In genomic region chr9:137666505-137666809, GRCh38 we compare ENCODE assay signal across 17 cellular contexts. TPM values are rescaled to one million over a fixed set of nuclear protein-coding genes. Genes with fewer than 3 reads are reported as not detected.
DNase-seq lines count a peak whose midpoint lies in the region; ATAC-seq, FAIRE-seq and TF ChIP-seq lines count a peak whose summit lies in the region.
"Had no signal": no experiment of that assay in that cellular context is flagged by ENCODE, and none has a peak within 500 bp of the region (broad histone marks: within the 10 kb centered on the region; RNA-seq: fewer than 3 reads in every experiment).

No MANE protein-coding gene starts in this region.

- H2AFZ ChIP-seq in GM23338: no peak overlapping the region

- no peak for FAIRE-seq in small intestine (lab: Jason Lieb, UNC)
- FAIRE-seq: HTR-8/SVneo had no signal

- H3K27me3 ChIP-seq in GM23338 (ENCODE audit: insufficient read depth) (no peaks in the 10 kb centered on the region), esophagus squamous epithelium (no peaks in the 10 kb centered on the region), small intestine (ENCODE audit: control insufficient read depth in 2 of 2, insufficient read depth in 2 of 2, low read length in 2 of 2) (no peaks in the 10 kb centered on the region)
- H3K27me3 ChIP-seq: breast epithelium had no signal

- H3K4me3 Mint-ChIP-seq in GM23338: peak overlapping the region; percentile 41; the same call in 2 of the 3 replicates
- H3K4me3 Mint-ChIP-seq: activated CD8-positive, alpha-beta T cell treated with anti-CD3 and anti-CD28 coated beads, Interleukin-2, amount 10 ng/mL, durations not matched to agents 7 days and 5 days had no signal

- peaks cover 70% of the 10 kb centered on the region for H3K4me1 ChIP-seq in GM23338 (ENCODE audit: insufficient read depth)
- peaks cover 23% of the 10 kb centered on the region for H3K4me1 ChIP-seq in mesodermal cell (ENCODE audit: control insufficient read depth, insufficient read depth, low read length, poor library complexity, severe bottlenecking)
- peaks cover 4 to 32% (median 13%) of the 10 kb centered on the region in 3 donors for H3K4me1 ChIP-seq in esophagus squamous epithelium
- peaks cover 0 to 2% of the 10 kb centered on the region in 2 donors for H3K4me1 ChIP-seq in small intestine (ENCODE audit: control insufficient read depth in 2 of 2, insufficient read depth in 1 of 2, low read depth in 1 of 2, low read length in 1 of 2)
- H3K4me1 ChIP-seq: breast epithelium had no signal

- no peaks in the 10 kb centered on the region for H3K9me3 Mint-ChIP-seq in GM23338

- no peaks in the 10 kb centered on the region for H3K36me3 ChIP-seq in GM23338 (ENCODE audit: insufficient read depth)
- H3K36me3 ChIP-seq in mesodermal cell (ENCODE audit: control insufficient read depth, insufficient read depth, low read length): peaks cover 28% of the 10 kb centered on the region
- H3K36me3 ChIP-seq in esophagus squamous epithelium: peaks cover 0 to 19% (median 10%) of the 10 kb centered on the region in 3 donors
- peaks cover 0 to 4% of the 10 kb centered on the region in 2 donors for H3K36me3 ChIP-seq in small intestine (ENCODE audit: control insufficient read depth in 2 of 2, insufficient read depth in 2 of 2, low read length in 2 of 2)
- H3K36me3 ChIP-seq: breast epithelium had no signal

- H3K4me2 ChIP-seq in GM23338: peak overlapping the region; percentile 69

- H4K20me1 ChIP-seq in GM23338 (replicated peaks; ENCODE audit: insufficient read depth): no peaks in the 10 kb centered on the region

- no peaks in the 10 kb centered on the region for H3K9me2 ChIP-seq in GM23338 (ENCODE audit: insufficient read depth)

- H3K79me2 ChIP-seq in GM23338 (replicated peaks; ENCODE audit: insufficient read depth): peaks cover 90% of the 10 kb centered on the region

- TF ChIP-seq CTCF in 22Rv1 (IDR thresholded peaks at IDR 0.05): no peak
- TF ChIP-seq CTCF in GM23338 (conservative IDR thresholded peaks at IDR 0.05; ENCODE audit: low read depth in 2 of 2): no peak
- TF ChIP-seq CTCF in esophagus squamous epithelium (IDR thresholded peaks at IDR 0.05): no peak

- 61 to 67% methylated on average over 7 to 8 of the region's 8 CpGs for WGBS in mesodermal cell (ENCODE audit: insufficient coverage in 2 of 2), 2 experiments
- 72 to 76% methylated on average over 2 to 5 of the region's 8 CpGs for WGBS in esophagus squamous epithelium, 2 donors
- WGBS in small intestine, 3 donors: 66 to 69% (median 68%) methylated on average over 8 of the region's 8 CpGs

- intact Hi-C loops in esophagus squamous epithelium (cut with DNase I): no loop called here

- H3K9me3 ChIP-seq in mesodermal cell (ENCODE audit: control insufficient read depth, low read length): no peaks in the 10 kb centered on the region
- H3K9me3 ChIP-seq in esophagus squamous epithelium: no peaks in the 10 kb centered on the region
- no peaks in the 10 kb centered on the region for H3K9me3 ChIP-seq in small intestine (ENCODE audit: control insufficient read depth, low read depth)
- H3K9me3 ChIP-seq: breast epithelium had no signal

- H3K4me1 Mint-ChIP-seq in GM23338: peaks cover 80% of the 10 kb centered on the region

- H3K36me3 Mint-ChIP-seq in GM23338 (ENCODE audit: low read depth): peaks cover 31% of the 10 kb centered on the region

- peaks cover 11% of the 10 kb centered on the region for H3F3A ChIP-seq in GM23338 (replicated peaks; ENCODE audit: low read depth)

- H3K27me3 Mint-ChIP-seq in GM23338 (ENCODE audit: insufficient read depth, low read depth, poor library complexity): peaks cover 13% of the 10 kb centered on the region

- DNase-seq in GM23338 (ENCODE audit: low spot score): no peak
- DNase-seq in esophagus squamous epithelium (lab: John Stamatoyannopoulos, UW): no peak
- no peak for DNase-seq in small intestine
- DNase-seq in mucosa of gallbladder (ENCODE audit: low spot score): no peak
- DNase-seq: activated CD8-positive, alpha-beta T cell treated with anti-CD3 and anti-CD28 coated beads, Interleukin-2, amount 10 ng/mL, durations not matched to agents 7 days and 5 days; activated gamma-delta T cell treated with Interleukin-2 at 50 U/mL for 16 hours; GF-D8; NCI-H1105 treated with DMSO at 0.1 percent for 48 hours; SHP77 treated with DMSO at 0.1 percent for 48 hours; stimulated activated CD4-positive, alpha-beta T cell treated with anti-CD3 and anti-CD28 coated beads, Interleukin-2, amount 100 ng/mL, for 24 hours had no signal

- no peak; the same call in 2 of the 3 replicates for ATAC-seq in GM23338
- no peak for ATAC-seq in HG03095 (IDR thresholded peaks at IDR 0.05; ENCODE audit: unreplicated experiment)
- ATAC-seq: activated CD8-positive, alpha-beta T cell treated with anti-CD3 and anti-CD28 coated beads, Interleukin-2, amount 10 ng/mL, durations not matched to agents 7 days and 5 days had no signal

- peak overlapping the region; percentile 97 for H3K27ac Mint-ChIP-seq in GM23338
- H3K27ac Mint-ChIP-seq: activated CD8-positive, alpha-beta T cell treated with anti-CD3 and anti-CD28 coated beads, Interleukin-2, amount 10 ng/mL, durations not matched to agents 7 days and 5 days had no signal

- TF ChIP-seq POLR2A in esophagus squamous epithelium (IDR thresholded peaks at IDR 0.05): no peak

- H3K4me3 ChIP-seq in GM23338 (peak overlapping the region; percentile 29), mesodermal cell (ENCODE audit: extremely low read depth, insufficient read depth, low read length, poor library complexity, severe bottlenecking) (no peak overlapping the region), esophagus squamous epithelium (no peak overlapping the region), small intestine (ENCODE audit: low read depth in 1 of 2, low read length in 2 of 2) (no peak overlapping the region)
- H3K4me3 ChIP-seq: breast epithelium had no signal

- H3K27ac ChIP-seq in 22Rv1 (peak overlapping the region; percentile 89), GM23338 (ENCODE audit: low read depth) (peak overlapping the region; percentile 95), cingulate gyrus (ENCODE audit: low read depth, low read length) (peak overlapping the region; percentile 86), mesodermal cell (ENCODE audit: low read depth, low read length, severe bottlenecking) (peak overlapping the region; percentile 36), esophagus squamous epithelium (peak overlapping the region in 1 of 4 donors; percentile 10), small intestine (ENCODE audit: low read depth in 1 of 2, low read length in 1 of 2) (no peak overlapping the region)
- H3K27ac ChIP-seq: breast epithelium, epithelial cell of prostate had no signal

TF ChIP-seq in GM23338, 12 proteins besides CTCF, POLR2A, EP300 and RAD21:
- TF ChIP-seq JUNB (IDR thresholded peaks at IDR 0.05; ENCODE audit: unreplicated experiment): no peak

RNA-seq across cellular contexts. Expression of gene EHMT1, which starts 47.7 kb away (rescaled TPM):
- 160 and 177 TPM in 2 replicates for total RNA-seq in GM23338 (2014; rRNA removed; shearing (Covaris generic))
- polyA plus RNA-seq in GM23338 (2016; fragmentation: Nextera tagmentation; extraction: Ambion mirVana): 162 and 166 TPM in 2 replicates
- 49.5 TPM for polyA plus RNA-seq in mesodermal cell (2013, experiment 1 of 2)
- polyA plus RNA-seq in mesodermal cell (2013, experiment 2 of 2): 46.4 TPM
- total RNA-seq in esophagus squamous epithelium: 10 to 100 TPM; 42.8 to 87.0 (median 65.0) TPM
- polyA plus RNA-seq in small intestine: 10 to 100 TPM; 37.0 to 53.9 (median 41.1) TPM
- total RNA-seq in mucosa of gallbladder: 100 TPM

Comparison
In these comparisons a context has a peak if more than half of its experiments do, and no peak if none do; other contexts are left out.
1. H3K27ac ChIP-seq: peak in 22Rv1 (single experiment), GM23338 (single experiment), cingulate gyrus (single experiment) and mesodermal cell (single experiment); none in small intestine (0 of 2).